In the genomic region with DNA sequence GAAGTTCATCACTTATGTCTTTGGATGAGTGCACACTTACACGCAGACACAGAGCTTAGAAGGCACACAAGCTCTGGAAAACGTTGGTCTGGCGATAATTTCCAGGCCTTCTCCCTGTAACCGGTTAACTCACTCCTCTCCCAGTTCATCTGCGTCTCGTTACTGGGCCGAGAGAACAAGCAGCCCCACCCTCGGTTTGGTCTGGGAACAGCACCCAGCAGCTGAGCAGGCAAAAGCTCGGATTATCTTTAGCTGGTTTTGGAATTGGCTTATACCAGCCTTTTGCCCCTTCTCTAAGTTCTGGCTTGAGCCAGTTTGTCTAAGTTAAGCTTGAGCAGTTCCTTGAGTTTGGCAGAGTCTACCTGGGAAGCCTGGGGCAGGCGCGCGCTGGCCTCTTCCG, we compare ENCODE assay signal across 11 cellular contexts. TPM values are rescaled to one million over a fixed set of nuclear protein-coding genes. Genes with fewer than 3 reads are reported as not detected.
A peak's percentile ranks its signal among the peaks of the same experiment; 100 is the strongest.
DNase-seq lines count a peak whose midpoint lies in the region; TF ChIP-seq lines count a peak whose summit lies in the region.
"Had no signal": no experiment of that assay in that cellular context is flagged by ENCODE, and none has a peak within 500 bp of the region (broad histone marks: within the 10 kb centered on the region; RNA-seq: fewer than 3 reads in every experiment).

No MANE protein-coding gene starts in this region.

- H3K27ac Mint-ChIP-seq in chondrocyte (ENCODE audit: unreplicated experiment) = no peak overlapping the region
- no peak overlapping the region for H3K27ac Mint-ChIP-seq in endothelial cell (ENCODE audit: unreplicated experiment)
- H3K27ac Mint-ChIP-seq: activated T-cell treated with anti-CD3 and anti-CD28 coated beads, Interleukin-2, amount 50 U/mL, for 24 hours; natural killer cell treated with Interleukin-12 subunit alpha and Interleukin-12 subunit beta and Interleukin-15 and Interleukin-18, amount 100 ng/mL, for 72 hours had no signal

- H3K4me1 Mint-ChIP-seq in chondrocyte (ENCODE audit: low read depth) (peaks cover 62% of the 10 kb centered on the region), endothelial cell (ENCODE audit: unreplicated experiment) (no peaks in the 10 kb centered on the region)

- TF ChIP-seq CTCF in chondrocyte (IDR thresholded peaks at IDR 0.05) (peak; percentile 47), endothelial cell (IDR thresholded peaks at IDR 0.05; ENCODE audit: unreplicated experiment) (no peak)

- no peaks in the 10 kb centered on the region for H3K9me3 Mint-ChIP-seq in chondrocyte (ENCODE audit: low read depth)
- H3K9me3 Mint-ChIP-seq in endothelial cell (ENCODE audit: unreplicated experiment) = no peaks in the 10 kb centered on the region
- H3K9me3 Mint-ChIP-seq: activated T-cell treated with anti-CD3 and anti-CD28 coated beads, Interleukin-2, amount 50 U/mL, for 24 hours; natural killer cell treated with Interleukin-12 subunit alpha and Interleukin-12 subunit beta and Interleukin-15 and Interleukin-18, amount 100 ng/mL, for 72 hours had no signal

- DNase-seq in EL (peak; percentile 45), chondrocyte (ENCODE audit: low spot score) (no peak), iris pigment epithelial cell (ENCODE audit: low read depth) (peak; percentile 55), stromal cell of bone marrow (ENCODE audit: low read depth) (peak; percentile 64), NCI-H226 (no peak), NCI-H146 treated with DMSO at 0.1 percent for 48 hours (lab: John Stamatoyannopoulos, UW; ENCODE audit: unreplicated experiment) (no peak), endothelial cell (ENCODE audit: low spot score) (no peak)
- DNase-seq in effector CD4-positive, alpha-beta T cell = no peak
- DNase-seq: activated T-cell treated with anti-CD3 and anti-CD28 coated beads, Interleukin-2, amount 50 U/mL, for 24 hours; caudate nucleus had no signal

- H3K4me3 Mint-ChIP-seq in chondrocyte (ENCODE audit: unreplicated experiment) (no peak overlapping the region), endothelial cell (ENCODE audit: unreplicated experiment) (no peak overlapping the region)
- H3K4me3 Mint-ChIP-seq: activated T-cell treated with anti-CD3 and anti-CD28 coated beads, Interleukin-2, amount 50 U/mL, for 24 hours; natural killer cell treated with Interleukin-12 subunit alpha and Interleukin-12 subunit beta and Interleukin-15 and Interleukin-18, amount 100 ng/mL, for 72 hours had no signal

- H3K27me3 Mint-ChIP-seq in chondrocyte (ENCODE audit: low read depth) = no peaks in the 10 kb centered on the region
- H3K27me3 Mint-ChIP-seq in endothelial cell (ENCODE audit: unreplicated experiment) = peaks cover 7% of the 10 kb centered on the region

- H3K36me3 Mint-ChIP-seq in chondrocyte (ENCODE audit: low read depth) (no peaks in the 10 kb centered on the region), endothelial cell (ENCODE audit: low read depth, unreplicated experiment) (no peaks in the 10 kb centered on the region)
- H3K36me3 Mint-ChIP-seq: natural killer cell treated with Interleukin-12 subunit alpha and Interleukin-12 subunit beta and Interleukin-15 and Interleukin-18, amount 100 ng/mL, for 72 hours had no signal

RNA-seq across cellular contexts. Expression of gene COL6A1, which starts 27.3 kb away (rescaled TPM):
- 994 to 1,063 TPM (median 1,052 TPM) in 3 replicates for total RNA-seq in chondrocyte
- 65.5 TPM for total RNA-seq in endothelial cell (ENCODE audit: unreplicated experiment)
- total RNA-seq: natural killer cell treated with Interleukin-12 subunit alpha and Interleukin-12 subunit beta and Interleukin-15 and Interleukin-18, amount 100 ng/mL, for 72 hours had no signal

Comparison
In these comparisons a context has a peak if more than half of its experiments do, and no peak if none do; other contexts are left out.
1. DNase-seq: peak in EL (single experiment), iris pigment epithelial cell (single experiment) and stromal cell of bone marrow (single experiment); none in chondrocyte (single experiment), NCI-H226 (single experiment), effector CD4-positive, alpha-beta T cell (single experiment), NCI-H146 treated with DMSO at 0.1 percent for 48 hours (single experiment) and endothelial cell (single experiment).
2. RNA of gene COL6A1, which starts 27.3 kb away (total RNA-seq): 994 to 1,063 TPM in chondrocyte; 65.5 TPM in endothelial cell (single experiment); every median in the first group is over 10 times any median in the second.